Comparison of ENCODE assay signal across 11 cellular contexts in genomic region chr17:10702574-10702973, GRCh38. TPM values are rescaled to one million over a fixed set of nuclear protein-coding genes. Genes with fewer than 3 reads are reported as not detected.
A peak's percentile ranks its signal among the peaks of the same experiment; 100 is the strongest.
DNase-seq lines count a peak whose midpoint lies in the region; ATAC-seq and TF ChIP-seq lines count a peak whose summit lies in the region.
"Had no signal": no experiment of that assay in that cellular context is flagged by ENCODE, and none has a peak within 500 bp of the region (broad histone marks: within the 10 kb centered on the region; RNA-seq: fewer than 3 reads in every experiment).

No MANE protein-coding gene starts in this region.

- no peak for TF ChIP-seq CTCF in BE2C (IDR thresholded peaks at IDR 0.05; ENCODE audit: low read depth, low read length)
- no peak for TF ChIP-seq CTCF in adrenal gland (IDR thresholded peaks at IDR 0.05)

- H3K27me3 Mint-ChIP-seq in CD8-positive, alpha-beta memory T cell: no peaks in the 10 kb centered on the region
- no peaks in the 10 kb centered on the region for H3K27me3 Mint-ChIP-seq in activated naive CD8-positive, alpha-beta T cell treated with anti-CD3 and anti-CD28 coated beads for 36 hours

- no peak for ATAC-seq in HG03520 (IDR thresholded peaks at IDR 0.05; ENCODE audit: unreplicated experiment)

- H3K4me3 ChIP-seq in CD8-positive, alpha-beta memory T cell (ENCODE audit: low read length): no peak overlapping the region
- no peak overlapping the region for H3K4me3 ChIP-seq in BE2C (ENCODE audit: low read depth, low read length)
- H3K4me3 ChIP-seq in adrenal gland: no peak overlapping the region

- H3K9me3 Mint-ChIP-seq in CD8-positive, alpha-beta memory T cell: no peaks in the 10 kb centered on the region
- no peaks in the 10 kb centered on the region for H3K9me3 Mint-ChIP-seq in activated naive CD8-positive, alpha-beta T cell treated with anti-CD3 and anti-CD28 coated beads for 36 hours

- H3K9me3 ChIP-seq in CD8-positive, alpha-beta memory T cell (ENCODE audit: low read length): no peaks in the 10 kb centered on the region
- H3K9me3 ChIP-seq in BE2C: no peaks in the 10 kb centered on the region
- no peaks in the 10 kb centered on the region for H3K9me3 ChIP-seq in adrenal gland (replicated peaks in 1 of 3)

- TF ChIP-seq POLR2A in adrenal gland (IDR thresholded peaks at IDR 0.05): no peak

- POLR2A ChIA-PET in CD8-positive, alpha-beta memory T cell (lab: Charles Lee): no interaction called here

- peak overlapping the region in 4 of 7 donors; percentile 20 to 58 (median 48) for H3K4me3 Mint-ChIP-seq in CD8-positive, alpha-beta memory T cell
- peak overlapping the region; percentile 30 for H3K4me3 Mint-ChIP-seq in activated naive CD8-positive, alpha-beta T cell treated with anti-CD3 and anti-CD28 coated beads for 36 hours

- peaks cover 0 to 54% (median 13%) of the 10 kb centered on the region in 3 donors for H3K36me3 Mint-ChIP-seq in CD8-positive, alpha-beta memory T cell
- H3K36me3 Mint-ChIP-seq in activated naive CD8-positive, alpha-beta T cell treated with anti-CD3 and anti-CD28 coated beads for 36 hours: peaks cover 49% of the 10 kb centered on the region

- H3K4me1 ChIP-seq in CD8-positive, alpha-beta memory T cell (ENCODE audit: insufficient read depth, low read length): peaks cover 56% of the 10 kb centered on the region
- no peaks in the 10 kb centered on the region for H3K4me1 ChIP-seq in BE2C
- peaks cover 0 to 7% of the 10 kb centered on the region in 2 donors for H3K4me1 ChIP-seq in adrenal gland (replicated peaks in 1 of 2)

- H3K36me3 ChIP-seq in CD8-positive, alpha-beta memory T cell (ENCODE audit: insufficient read depth, low read length): peaks cover 22% of the 10 kb centered on the region
- H3K36me3 ChIP-seq in BE2C (no peaks in the 10 kb centered on the region), adrenal gland (replicated peaks in 1 of 2) (peaks cover 0 to 30% of the 10 kb centered on the region in 2 donors)

- H3K27me3 ChIP-seq in CD8-positive, alpha-beta memory T cell (ENCODE audit: insufficient read depth, low read length, poor library complexity, severe bottlenecking): no peaks in the 10 kb centered on the region
- H3K27me3 ChIP-seq in BE2C: no peaks in the 10 kb centered on the region
- H3K27me3 ChIP-seq in adrenal gland: no peaks in the 10 kb centered on the region

- 52 to 65% (median 59%) methylated on average over 2 of the region's 2 CpGs for WGBS in adrenal gland, 4 donors

- H3K27ac ChIP-seq in CD8-positive, alpha-beta memory T cell (ENCODE audit: low read depth, low read length): no peak overlapping the region
- no peak overlapping the region for H3K27ac ChIP-seq in adrenal gland

- peak overlapping the region in 6 of 8 donors; percentile 18 to 79 (median 46) for H3K27ac Mint-ChIP-seq in CD8-positive, alpha-beta memory T cell
- peak overlapping the region; percentile 66 for H3K27ac Mint-ChIP-seq in activated naive CD8-positive, alpha-beta T cell treated with anti-CD3 and anti-CD28 coated beads for 36 hours

- peak in 1 of 5 donors; percentile 10 for DNase-seq in CD8-positive, alpha-beta memory T cell
- peak; percentile 57 for DNase-seq in HT1080 (ENCODE audit: low read depth)
- no peak for DNase-seq in activated naive CD8-positive, alpha-beta T cell treated with anti-CD3 and anti-CD28 coated beads for 36 hours
- peak; percentile 77 for DNase-seq in myocyte (ENCODE audit: low read depth)
- DNase-seq in BE2C: no peak
- DNase-seq in NCI-H2081 treated with DMSO at 0.1 percent for 48 hours (lab: John Stamatoyannopoulos, UW): no peak
- DNase-seq in adrenal gland: no peak
- DNase-seq: aorta, DMS79 treated with DMSO at 0.1 percent for 48 hours, kidney had no signal

- intact Hi-C loops in adrenal gland (cut with DNase I): no loop called here

- peaks cover 54 to 77% (median 77%) of the 10 kb centered on the region in 3 donors for H3K4me1 Mint-ChIP-seq in CD8-positive, alpha-beta memory T cell
- H3K4me1 Mint-ChIP-seq in activated naive CD8-positive, alpha-beta T cell treated with anti-CD3 and anti-CD28 coated beads for 36 hours: peaks cover 56% of the 10 kb centered on the region

- CTCF ChIA-PET in CD8-positive, alpha-beta memory T cell (lab: Charles Lee): no interaction called here

RNA-seq across cellular contexts. Expression of gene ADPRM, which starts 5.2 kb away (rescaled TPM):
- 1 to 10 TPM; 9.8 to 10.0 TPM for total RNA-seq in CD8-positive, alpha-beta memory T cell
- polyA plus RNA-seq in CD8-positive, alpha-beta memory T cell: 27.3 TPM
- total RNA-seq in HT1080 (2014; rRNA removed; shearing (Covaris generic)): 10.1 and 10.2 TPM in 2 replicates
- 9.9 and 11.7 TPM in 2 replicates for polyA plus RNA-seq in HT1080 (2015; cell fraction: cytosol; rRNA removed)
- 8.9 and 9.2 TPM in 2 replicates for polyA plus RNA-seq in HT1080 (2015; cell fraction: nucleus; rRNA removed)
- total RNA-seq in activated naive CD8-positive, alpha-beta T cell treated with anti-CD3 and anti-CD28 coated beads for 36 hours: 10 to 100 TPM; 12.9 to 13.2 TPM
- total RNA-seq in myocyte: 20.2 and 22.2 TPM in 2 replicates
- polyA plus RNA-seq in myocyte (2012): 10.0 TPM
- 7.1 TPM for polyA plus RNA-seq in BE2C (2012; ENCODE audit: insufficient read depth, insufficient read length, low read depth)
- 10 to 100 TPM in 2 of 8 donors, 1 to 10 TPM in 6; 3.8 to 12.1 (median 7.6) TPM for total RNA-seq in adrenal gland
- polyA plus RNA-seq in adrenal gland: 10 to 100 TPM in 1 of 3 donors, 1 to 10 TPM in 2; 7.5 to 11.1 (median 8.2) TPM

RNA-seq across cellular contexts. Expression of gene SCO1, which starts 5.2 kb away (rescaled TPM):
- 10 to 100 TPM; 45.5 to 46.9 TPM for total RNA-seq in CD8-positive, alpha-beta memory T cell
- 15.9 TPM for polyA plus RNA-seq in CD8-positive, alpha-beta memory T cell
- 78.5 and 118 TPM in 2 replicates for total RNA-seq in HT1080 (2014; rRNA removed; shearing (Covaris generic))
- 40.0 and 42.4 TPM in 2 replicates for polyA plus RNA-seq in HT1080 (2015; cell fraction: cytosol; rRNA removed)
- 55.2 and 56.2 TPM in 2 replicates for polyA plus RNA-seq in HT1080 (2015; cell fraction: nucleus; rRNA removed)
- total RNA-seq in activated naive CD8-positive, alpha-beta T cell treated with anti-CD3 and anti-CD28 coated beads for 36 hours: 10 to 100 TPM; 55.1 to 56.1 TPM
- total RNA-seq in myocyte (49.0 and 53.8 TPM in 2 replicates), adrenal gland (10 to 100 TPM; 19.2 to 43.7 (median 35.1) TPM)
- polyA plus RNA-seq in myocyte (2012): 27.9 TPM
- 12.6 TPM for polyA plus RNA-seq in BE2C (2012; ENCODE audit: insufficient read depth, insufficient read length, low read depth)
- polyA plus RNA-seq in adrenal gland: 10 to 100 TPM in 1 of 3 donors, 1 to 10 TPM in 2; 6.1 to 36.3 (median 7.9) TPM

RNA-seq across cellular contexts. Expression of gene TMEM220, which starts 27.2 kb away (rescaled TPM):
- 1 to 10 TPM in 1 of 2 experiments, under 1 TPM in 1; 0.55 to 1.1 TPM for total RNA-seq in CD8-positive, alpha-beta memory T cell
- polyA plus RNA-seq in CD8-positive, alpha-beta memory T cell: 1.4 TPM
- 0.24 TPM in 1 of 2 replicates, not detected in the other for total RNA-seq in HT1080 (2014; rRNA removed; shearing (Covaris generic))
- 0.36 and 0.51 TPM in 2 replicates for polyA plus RNA-seq in HT1080 (2015; cell fraction: cytosol; rRNA removed)
- 0.18 and 0.46 TPM in 2 replicates for polyA plus RNA-seq in HT1080 (2015; cell fraction: nucleus; rRNA removed)
- total RNA-seq in activated naive CD8-positive, alpha-beta T cell treated with anti-CD3 and anti-CD28 coated beads for 36 hours: 1 to 10 TPM; 1.6 to 2.5 TPM
- total RNA-seq in myocyte (3.3 TPM in 2 replicates), adrenal gland (10 to 100 TPM; 10.7 to 33.2 (median 21.0) TPM)
- polyA plus RNA-seq in myocyte (2012): 0.96 TPM
- polyA plus RNA-seq in BE2C (2012; ENCODE audit: insufficient read depth, insufficient read length, low read depth): 0.88 TPM
- 10 to 100 TPM; 20.8 to 27.6 (median 24.4) TPM for polyA plus RNA-seq in adrenal gland

RNA-seq across cellular contexts. Expression of gene MYH3, which starts 45.5 kb away (rescaled TPM):
- total RNA-seq in CD8-positive, alpha-beta memory T cell: 1 to 10 TPM; 2.6 to 3.5 TPM
- polyA plus RNA-seq in CD8-positive, alpha-beta memory T cell: not detected
- total RNA-seq in HT1080 (2014; rRNA removed; shearing (Covaris generic)): 0.66 and 0.97 TPM in 2 replicates
- 0.36 and 0.72 TPM in 2 replicates for polyA plus RNA-seq in HT1080 (2015; cell fraction: cytosol; rRNA removed)
- 3.8 and 5.6 TPM in 2 replicates for polyA plus RNA-seq in HT1080 (2015; cell fraction: nucleus; rRNA removed)
- 1 to 10 TPM; 3.2 to 3.4 TPM for total RNA-seq in activated naive CD8-positive, alpha-beta T cell treated with anti-CD3 and anti-CD28 coated beads for 36 hours
- total RNA-seq in myocyte: 2,551 and 7,123 TPM in 2 replicates
- 865 TPM for polyA plus RNA-seq in myocyte (2012)
- not detected for polyA plus RNA-seq in BE2C (2012; ENCODE audit: insufficient read depth, insufficient read length, low read depth)
- total RNA-seq in adrenal gland: 1 to 10 TPM in 2 of 8 donors, under 1 TPM in 5, not detected in 1; 0.43 to 2.3 (median 0.74) TPM
- 1 to 10 TPM in 2 of 3 donors, under 1 TPM in 1; 0.62 to 9.3 (median 3.9) TPM for polyA plus RNA-seq in adrenal gland

Comparison
In these comparisons a context has a peak if more than half of its experiments do, and no peak if none do; other contexts are left out.
1. DNase-seq: peak in HT1080 (single experiment) and myocyte (single experiment); none in activated naive CD8-positive, alpha-beta T cell treated with anti-CD3 and anti-CD28 coated beads for 36 hours (single experiment), BE2C (single experiment), NCI-H2081 treated with DMSO at 0.1 percent for 48 hours (single experiment) and adrenal gland (0 of 7).